In genomic region chr2:181944164-181944913, GRCh38 we compare ENCODE assay signal across 1 cellular context.
TF ChIP-seq lines count a peak whose summit lies in the region.

No MANE protein-coding gene starts in this region.

TF ChIP-seq in HepG2, 621 proteins besides CTCF, POLR2A, EP300 and RAD21 (continued from another document):
- TF ChIP-seq PRDM4 (CRISPR knock-in tag; IDR thresholded peaks at IDR 0.05; ENCODE audit: borderline replicate concordance) (no peak), ZNF256 (CRISPR knock-in tag; conservative IDR thresholded peaks at IDR 0.05) (no peak), CAMTA2 (CRISPR knock-in tag; IDR thresholded peaks at IDR 0.05; ENCODE audit: borderline replicate concordance) (no peak), ZNF777 (CRISPR knock-in tag; IDR thresholded peaks at IDR 0.05) (no peak), BCL6 (CRISPR knock-in tag; IDR thresholded peaks at IDR 0.05) (0 out of 2 replicates have a peak, but pooled peaks have one; percentile 12), ZMAT5 (CRISPR knock-in tag; IDR thresholded peaks at IDR 0.05; ENCODE audit: borderline replicate concordance, low read depth) (no peak), NCOA2 (CRISPR knock-in tag; IDR thresholded peaks at IDR 0.05) (peak; percentile 64), NR0B2 (CRISPR knock-in tag; IDR thresholded peaks at IDR 0.05) (no peak), NR2C2 (CRISPR knock-in tag; IDR thresholded peaks at IDR 0.05; ENCODE audit: borderline replicate concordance) (no peak), TAF1 (CRISPR knock-in tag; IDR thresholded peaks at IDR 0.05) (no peak), E2F2 (CRISPR knock-in tag; IDR thresholded peaks at IDR 0.05; ENCODE audit: borderline replicate concordance) (no peak), SAP130 (CRISPR knock-in tag; IDR thresholded peaks at IDR 0.05; ENCODE audit: low read depth) (peak; percentile 36; the same call in 1 of the 2 replicates), TCF7 (IDR thresholded peaks at IDR 0.05; ENCODE audit: low read depth) (peak; percentile 52), ZNF431 (CRISPR knock-in tag; IDR thresholded peaks at IDR 0.05; ENCODE audit: borderline replicate concordance, low read depth) (no peak)
